In genomic region chr16:68253721-68254120, GRCh38 we compare ENCODE assay signal across 22 cellular contexts. TPM values are rescaled to one million over a fixed set of nuclear protein-coding genes. Genes with fewer than 3 reads are reported as not detected.
A peak's percentile ranks its signal among the peaks of the same experiment; 100 is the strongest.
DNase-seq lines count a peak whose midpoint lies in the region; ATAC-seq and TF ChIP-seq lines count a peak whose summit lies in the region.
"Had no signal": no experiment of that assay in that cellular context is flagged by ENCODE, and none has a peak within 500 bp of the region (broad histone marks: within the 10 kb centered on the region; RNA-seq: fewer than 3 reads in every experiment).

No MANE protein-coding gene starts in this region.

- TF ChIP-seq EP300 in SK-N-SH (IDR thresholded peaks at IDR 0.05; ENCODE audit: borderline replicate concordance in 1 of 2, low read depth in 1 of 2, low read length in 1 of 2) = no peak

- H3K27me3 Mint-ChIP-seq in activated CD4-positive, alpha-beta memory T cell treated with anti-CD3 and anti-CD28 coated beads for 36 hours = no peaks in the 10 kb centered on the region
- H3K27me3 Mint-ChIP-seq: CD4-positive, alpha-beta T cell had no signal

- no peak for ATAC-seq in heart right ventricle
- no peak for ATAC-seq in left cardiac atrium
- ATAC-seq: K562 had no signal

- H3K23ac ChIP-seq in neuronal stem cell (ENCODE audit: low read depth, low read length, poor library complexity) = no peak overlapping the region

- TF ChIP-seq RAD21 in SK-N-SH (IDR thresholded peaks at IDR 0.05; ENCODE audit: low read length) = no peak

- H2AK5ac ChIP-seq in neuronal stem cell (ENCODE audit: low read depth, low read length) = no peak overlapping the region

- peaks cover 17% of the 10 kb centered on the region for H3F3A ChIP-seq in SK-N-SH (replicated peaks; ENCODE audit: insufficient read depth)

- intact Hi-C loops in heart right ventricle (cut with DNase I) (loop anchor here in 1 of 10 donors (10.0 kb wide), 1 partner anchor 261 kb away; no protein-coding TSS in a partner anchor), left cardiac atrium (cut with DNase I) (no loop called here), OCI-LY7 (cut with micrococcal nuclease; ENCODE audit: unreplicated experiment) (loop anchor here (10.0 kb wide), 1 partner anchor 241 kb away; no protein-coding TSS in a partner anchor)
- intact Hi-C loops in activated CD4-positive, alpha-beta memory T cell treated with anti-CD3 and anti-CD28 coated beads for 36 hours (cut with micrococcal nuclease) = no loop called here

- H2BK15ac ChIP-seq in neuronal stem cell (ENCODE audit: low read length) = no peak overlapping the region

- peaks cover 0 to 99% (median 40%) of the 10 kb centered on the region in 9 donors for H3K36me3 ChIP-seq in heart right ventricle
- H3K36me3 ChIP-seq in BLaER1 = peaks cover 64% of the 10 kb centered on the region
- H3K36me3 ChIP-seq in OCI-LY7 (ENCODE audit: insufficient read depth, low read length) = peaks cover 65% of the 10 kb centered on the region
- peaks cover 17 to 43% of the 10 kb centered on the region in 2 donors for H3K36me3 ChIP-seq in neuronal stem cell (replicated peaks in 1 of 2; ENCODE audit: control insufficient read depth in 2 of 2, insufficient read depth in 2 of 2, low read length in 2 of 2)
- peaks cover 8 to 13% of the 10 kb centered on the region in 2 experiments for H3K36me3 ChIP-seq in SK-N-SH (replicated peaks in 1 of 2; ENCODE audit: control insufficient read depth in 1 of 2, insufficient read depth in 2 of 2, low read length in 1 of 2)

- CTCF ChIA-PET in OCI-LY7 (lab: Charles Lee; ENCODE audit: unreplicated experiment) (no interaction called here), SK-N-SH (lab: Yijun Ruan, JAX) (interaction anchor here (1.0 to 9.0 kb wide), 3 partner anchors 9 to 251 kb away, joined by 4 to 92 read pairs (median 8); partner anchors contain the start of gene SLC7A6)
- CTCF ChIA-PET in activated CD4-positive, alpha-beta memory T cell treated with anti-CD3 and anti-CD28 coated beads for 36 hours (lab: Charles Lee) = interaction anchor here (2.5 kb wide), 1 partner anchor 10 kb away, joined by 12 read pairs; the partner anchor contains the start of gene SLC7A6

- TF ChIP-seq CTCF in heart right ventricle (IDR thresholded peaks at IDR 0.05) (no peak), OCI-LY7 (conservative IDR thresholded peaks at IDR 0.05; ENCODE audit: low read length) (no peak), SK-N-SH (IDR thresholded peaks at IDR 0.05) (no peak)

- no peak overlapping the region for H2BK12ac ChIP-seq in neuronal stem cell (ENCODE audit: low read length)

- H4K8ac ChIP-seq in neuronal stem cell (ENCODE audit: low read depth, low read length) = no peak overlapping the region

- H3K9me3 Mint-ChIP-seq in activated CD4-positive, alpha-beta memory T cell treated with anti-CD3 and anti-CD28 coated beads for 36 hours = no peaks in the 10 kb centered on the region
- H3K9me3 Mint-ChIP-seq: CD4-positive, alpha-beta T cell; HFFc6 had no signal

- no peak overlapping the region for H3K18ac ChIP-seq in neuronal stem cell (ENCODE audit: low read length)

- WGBS in heart right ventricle, 2 donors = 79 to 81% methylated on average over 4 of the region's 4 CpGs
- no CpG with 5 or more reads among the region's 4 CpGs for WGBS in neuronal stem cell (ENCODE audit: extremely low coverage in 2 of 2, insufficient read length in 2 of 2, insufficient replicate concordance in 1 of 2), 2 donors
- WGBS in SK-N-SH (ENCODE audit: low lambda C conversion rate) = 91% methylated on average over 4 of the region's 4 CpGs

- H3K4ac ChIP-seq in neuronal stem cell (ENCODE audit: low read length) = no peak overlapping the region

- no peaks in the 10 kb centered on the region for H3K27me3 ChIP-seq in heart right ventricle
- no peaks in the 10 kb centered on the region for H3K27me3 ChIP-seq in BLaER1
- no peaks in the 10 kb centered on the region for H3K27me3 ChIP-seq in neuronal stem cell (ENCODE audit: control insufficient read depth in 3 of 3, insufficient read depth in 3 of 3, low read depth in 1 of 3, low read length in 3 of 3)
- no peaks in the 10 kb centered on the region for H3K27me3 ChIP-seq in SK-N-SH (ENCODE audit: insufficient read depth)

- no peak overlapping the region for H2AFZ ChIP-seq in OCI-LY7 (ENCODE audit: low read length)
- H2AFZ ChIP-seq in neuronal stem cell (ENCODE audit: low read length) = no peak overlapping the region
- no peak overlapping the region for H2AFZ ChIP-seq in SK-N-SH (ENCODE audit: low read depth)
- H2AFZ ChIP-seq: PC-9 had no signal

- no peak overlapping the region for H3K27ac Mint-ChIP-seq in activated CD4-positive, alpha-beta memory T cell treated with anti-CD3 and anti-CD28 coated beads for 36 hours
- H3K27ac Mint-ChIP-seq: CD4-positive, alpha-beta T cell; HFFc6 had no signal

- peaks cover 16% of the 10 kb centered on the region for H3K36me3 Mint-ChIP-seq in activated CD4-positive, alpha-beta memory T cell treated with anti-CD3 and anti-CD28 coated beads for 36 hours

- H3K9me3 ChIP-seq in heart right ventricle = no peaks in the 10 kb centered on the region
- H3K9me3 ChIP-seq in BLaER1 = no peaks in the 10 kb centered on the region
- no peaks in the 10 kb centered on the region for H3K9me3 ChIP-seq in OCI-LY7 (ENCODE audit: low read length)
- no peaks in the 10 kb centered on the region for H3K9me3 ChIP-seq in neuronal stem cell (replicated peaks in 1 of 2; ENCODE audit: control insufficient read depth in 2 of 2, insufficient read depth in 1 of 2, low read depth in 1 of 2, low read length in 2 of 2)
- H3K9me3 ChIP-seq in SK-N-SH = no peaks in the 10 kb centered on the region
- H3K9me3 ChIP-seq: HAP-1 had no signal

- no peaks in the 10 kb centered on the region for H3K4me1 Mint-ChIP-seq in activated CD4-positive, alpha-beta memory T cell treated with anti-CD3 and anti-CD28 coated beads for 36 hours (ENCODE audit: low read depth)

- H3K9ac ChIP-seq in BLaER1 = no peak overlapping the region
- peak overlapping the region; percentile 9 for H3K9ac ChIP-seq in neuronal stem cell (ENCODE audit: low read depth, low read length, poor library complexity)
- no peak overlapping the region for H3K9ac ChIP-seq in SK-N-SH

- peak overlapping the region in 9 of 10 donors; percentile 67 to 95 (median 87) for H3K27ac ChIP-seq in heart right ventricle
- peak overlapping the region; percentile 99 for H3K27ac ChIP-seq in BLaER1
- H3K27ac ChIP-seq in OCI-LY7 (ENCODE audit: low read depth, low read length, poor library complexity, severe bottlenecking) = peak overlapping the region; percentile 91
- H3K27ac ChIP-seq in neuronal stem cell (replicated peaks; ENCODE audit: low read length) = no peak overlapping the region
- no peak overlapping the region for H3K27ac ChIP-seq in SK-N-SH (ENCODE audit: low read depth in 2 of 2, low read length in 1 of 2)
- H3K27ac ChIP-seq: PC-9 had no signal

- H4K20me1 ChIP-seq in BLaER1 = no peaks in the 10 kb centered on the region
- H4K20me1 ChIP-seq in OCI-LY7 (ENCODE audit: insufficient read depth, low read length) = no peaks in the 10 kb centered on the region
- no peaks in the 10 kb centered on the region for H4K20me1 ChIP-seq in SK-N-SH (ENCODE audit: insufficient read depth)

- H3K4me3 Mint-ChIP-seq in activated CD4-positive, alpha-beta memory T cell treated with anti-CD3 and anti-CD28 coated beads for 36 hours = no peak overlapping the region
- H3K4me3 Mint-ChIP-seq: CD4-positive, alpha-beta T cell; HFFc6 had no signal

- H3K14ac ChIP-seq in neuronal stem cell (ENCODE audit: low read length) = no peak overlapping the region

- peaks cover 13 to 89% (median 54%) of the 10 kb centered on the region in 9 donors for H3K4me1 ChIP-seq in heart right ventricle
- peaks cover 98% of the 10 kb centered on the region for H3K4me1 ChIP-seq in BLaER1
- peaks cover 72% of the 10 kb centered on the region for H3K4me1 ChIP-seq in OCI-LY7 (ENCODE audit: insufficient read depth, low read length, poor library complexity, severe bottlenecking)
- peaks cover 5 to 10% of the 10 kb centered on the region in 2 donors for H3K4me1 ChIP-seq in neuronal stem cell (ENCODE audit: control insufficient read depth in 2 of 2, insufficient read depth in 1 of 2, low read depth in 1 of 2, low read length in 2 of 2)
- H3K4me1 ChIP-seq in SK-N-SH (ENCODE audit: control insufficient read depth in 1 of 2, insufficient read depth in 2 of 2, low read depth in 1 of 2, low read length in 1 of 2) = peaks cover 0 to 6% of the 10 kb centered on the region in 2 experiments; a peak in 2 of 4 replicates
- H3K4me1 ChIP-seq: HAP-1 had no signal

- H3K9me2 ChIP-seq in OCI-LY7 (ENCODE audit: insufficient read depth, low read length) (no peaks in the 10 kb centered on the region), SK-N-SH (no peaks in the 10 kb centered on the region)

- no peak for DNase-seq in heart right ventricle
- no peak for DNase-seq in left cardiac atrium
- no peak for DNase-seq in OCI-LY7 (ENCODE audit: low spot score)
- no peak for DNase-seq in neuronal stem cell (ENCODE audit: low spot score)
- no peak for DNase-seq in activated CD4-positive, alpha-beta memory T cell treated with anti-CD3 and anti-CD28 coated beads for 36 hours
- DNase-seq in SK-N-SH = no peak
- no peak for DNase-seq in activated T-cell treated with anti-CD3 and anti-CD28 coated beads for 4 hours
- DNase-seq: CD4-positive, alpha-beta T cell; GOT3; HFFc6; NCI-H1105 treated with DMSO at 0.1 percent for 48 hours; NCI-H2029; NCI-H446; NCI-H524 treated with DMSO at 0.1 percent for 48 hours; NCI-H774; PC-9; SHP77 had no signal

- H3K4me3 ChIP-seq in heart right ventricle = no peak overlapping the region
- no peak overlapping the region for H3K4me3 ChIP-seq in BLaER1
- no peak overlapping the region for H3K4me3 ChIP-seq in OCI-LY7 (ENCODE audit: low read depth, low read length, poor library complexity, severe bottlenecking)
- no peak overlapping the region for H3K4me3 ChIP-seq in neuronal stem cell (ENCODE audit: low read length in 2 of 2)
- H3K4me3 ChIP-seq in SK-N-SH (ENCODE audit: low read depth in 2 of 2, low read length in 1 of 2) = no peak overlapping the region
- H3K4me3 ChIP-seq: HAP-1, K562, PC-9 had no signal

- H3K4me2 ChIP-seq in BLaER1 (peak overlapping the region; percentile 74), OCI-LY7 (ENCODE audit: low read length) (no peak overlapping the region), neuronal stem cell (ENCODE audit: insufficient read depth, low read length, poor library complexity, severe bottlenecking) (no peak overlapping the region), SK-N-SH (no peak overlapping the region)
- H3K4me2 ChIP-seq: PC-9 had no signal

- H3K79me1 ChIP-seq in neuronal stem cell (ENCODE audit: low read depth, low read length) = no peaks in the 10 kb centered on the region

- H3K79me2 ChIP-seq in OCI-LY7 (ENCODE audit: insufficient read depth, low read depth, low read length) (peaks cover 3% of the 10 kb centered on the region; the same call in 1 of the 2 replicates), SK-N-SH (ENCODE audit: insufficient read depth) (no peaks in the 10 kb centered on the region; the same call in 1 of the 2 replicates)

- H2BK5ac ChIP-seq in neuronal stem cell (ENCODE audit: low read length) = no peak overlapping the region

- POLR2A ChIA-PET in OCI-LY7 (lab: Charles Lee) (interaction anchor here (1.6 kb wide), 1 partner anchor 30 kb away, joined by 5 read pairs; no protein-coding TSS in a partner anchor), SK-N-SH (lab: Yijun Ruan, JAX) (no interaction called here)
- POLR2A ChIA-PET in activated CD4-positive, alpha-beta memory T cell treated with anti-CD3 and anti-CD28 coated beads for 36 hours (lab: Charles Lee) = no interaction called here

- H4K91ac ChIP-seq in neuronal stem cell (ENCODE audit: low read depth, low read length, poor library complexity) = no peak overlapping the region

- no TSS peak for BruUV-seq in OCI-LY7 (replicated peaks; lab: Mats Ljungman, UMichigan)

- no peak overlapping the region for H2BK120ac ChIP-seq in neuronal stem cell (ENCODE audit: low read depth, low read length)

RNA-seq across cellular contexts. Expression of gene PLA2G15, which starts 8.5 kb away (rescaled TPM):
- total RNA-seq in heart right ventricle (10 to 100 TPM; 31.0 to 62.1 (median 44.0) TPM), left cardiac atrium (10 to 100 TPM; 20.5 to 27.4 TPM), OCI-LY7 (2022) (27.5 and 36.8 TPM in 2 replicates)
- polyA plus RNA-seq in heart right ventricle (10 to 100 TPM; 33.1 to 33.7 TPM), SK-N-SH (2012; rRNA removed) (22.0 and 23.9 TPM in 2 replicates)
- 38.9 and 46.2 TPM in 2 replicates for total RNA-seq in OCI-LY7 (2014; rRNA removed; shearing (Covaris generic))
- 5.4 TPM for polyA plus RNA-seq in neuronal stem cell (2013, experiment 1 of 2)
- 5.7 TPM for polyA plus RNA-seq in neuronal stem cell (2013, experiment 2 of 2)
- 1 to 10 TPM; 8.0 to 8.7 TPM for total RNA-seq in activated CD4-positive, alpha-beta memory T cell treated with anti-CD3 and anti-CD28 coated beads for 36 hours
- polyA plus RNA-seq in SK-N-SH (2012; cell fraction: cytosol; rRNA removed) = 9.9 and 15.9 TPM in 2 replicates
- 26.9 and 27.4 TPM in 2 replicates for polyA plus RNA-seq in SK-N-SH (2012; cell fraction: nucleus; rRNA removed)

RNA-seq across cellular contexts. Expression of gene SLC7A6, which starts 10.6 kb away (rescaled TPM):
- 10 to 100 TPM; 28.4 to 59.2 (median 42.4) TPM for total RNA-seq in heart right ventricle
- polyA plus RNA-seq in heart right ventricle = 10 to 100 TPM; 22.6 to 85.6 TPM
- total RNA-seq in left cardiac atrium = 10 to 100 TPM; 33.0 to 51.6 TPM
- 50.9 and 53.1 TPM in 2 replicates for total RNA-seq in OCI-LY7 (2014; rRNA removed; shearing (Covaris generic))
- 79.5 and 98.8 TPM in 2 replicates for total RNA-seq in OCI-LY7 (2022)
- 9.0 TPM for polyA plus RNA-seq in neuronal stem cell (2013, experiment 1 of 2)
- polyA plus RNA-seq in neuronal stem cell (2013, experiment 2 of 2) = 8.7 TPM
- total RNA-seq in activated CD4-positive, alpha-beta memory T cell treated with anti-CD3 and anti-CD28 coated beads for 36 hours = 10 to 100 TPM; 62.8 to 63.8 TPM
- polyA plus RNA-seq in SK-N-SH (2012; rRNA removed) = 19.0 and 37.3 TPM in 2 replicates
- 12.8 and 13.7 TPM in 2 replicates for polyA plus RNA-seq in SK-N-SH (2012; cell fraction: cytosol; rRNA removed)
- 71.5 and 122 TPM in 2 replicates for polyA plus RNA-seq in SK-N-SH (2012; cell fraction: nucleus; rRNA removed)

RNA-seq across cellular contexts. Expression of gene ESRP2, which starts 17.8 kb away (rescaled TPM):
- total RNA-seq in heart right ventricle = 1 to 10 TPM in 1 of 10 donors, under 1 TPM in 9; 0.07 to 1.0 (median 0.44) TPM
- under 1 TPM; 0.25 to 0.66 TPM for polyA plus RNA-seq in heart right ventricle
- under 1 TPM; 0.32 to 0.42 TPM for total RNA-seq in left cardiac atrium
- total RNA-seq in OCI-LY7 (2014; rRNA removed; shearing (Covaris generic)) = 0.08 TPM in 1 of 2 replicates, not detected in the other
- total RNA-seq in OCI-LY7 (2022) = not detected in 2 replicates
- 0.15 TPM for polyA plus RNA-seq in neuronal stem cell (2013, experiment 1 of 2)
- polyA plus RNA-seq in neuronal stem cell (2013, experiment 2 of 2) = 0.12 TPM
- total RNA-seq in activated CD4-positive, alpha-beta memory T cell treated with anti-CD3 and anti-CD28 coated beads for 36 hours = under 1 TPM; 0.27 to 0.59 TPM
- polyA plus RNA-seq in SK-N-SH (2012; rRNA removed) = 0.07 and 0.39 TPM in 2 replicates
- polyA plus RNA-seq in SK-N-SH (2012; cell fraction: cytosol; rRNA removed) = 0.03 TPM in 2 replicates
- 0.46 and 0.50 TPM in 2 replicates for polyA plus RNA-seq in SK-N-SH (2012; cell fraction: nucleus; rRNA removed)
- total RNA-seq: CD4-positive, alpha-beta T cell; LHCN-M2; SK-MEL-5 had no signal

RNA-seq across cellular contexts. Expression of gene SLC7A6OS, which starts 57.0 kb away (rescaled TPM):
- total RNA-seq in heart right ventricle = 10 to 100 TPM in 9 of 10 donors, 1 to 10 TPM in 1; 9.9 to 14.4 (median 12.8) TPM
- 1 to 10 TPM; 7.3 to 9.6 TPM for polyA plus RNA-seq in heart right ventricle
- 10 to 100 TPM; 10.2 to 10.7 TPM for total RNA-seq in left cardiac atrium
- 28.6 and 35.2 TPM in 2 replicates for total RNA-seq in OCI-LY7 (2014; rRNA removed; shearing (Covaris generic))
- 33.4 and 35.8 TPM in 2 replicates for total RNA-seq in OCI-LY7 (2022)
- 11.8 TPM for polyA plus RNA-seq in neuronal stem cell (2013, experiment 1 of 2)
- polyA plus RNA-seq in neuronal stem cell (2013, experiment 2 of 2) = 12.4 TPM
- 10 to 100 TPM; 20.6 to 22.2 TPM for total RNA-seq in activated CD4-positive, alpha-beta memory T cell treated with anti-CD3 and anti-CD28 coated beads for 36 hours
- 6.6 and 9.6 TPM in 2 replicates for polyA plus RNA-seq in SK-N-SH (2012; rRNA removed)
- polyA plus RNA-seq in SK-N-SH (2012; cell fraction: cytosol; rRNA removed) = 5.9 and 6.7 TPM in 2 replicates
- 19.1 and 28.4 TPM in 2 replicates for polyA plus RNA-seq in SK-N-SH (2012; cell fraction: nucleus; rRNA removed)

RNA-seq across cellular contexts. Expression of gene PRMT7, which starts 57.1 kb away (rescaled TPM):
- total RNA-seq in heart right ventricle (10 to 100 TPM; 22.0 to 39.2 (median 30.7) TPM), left cardiac atrium (10 to 100 TPM; 24.3 to 24.9 TPM), OCI-LY7 (2022) (80.4 and 85.5 TPM in 2 replicates)
- polyA plus RNA-seq in heart right ventricle (10 to 100 TPM; 18.1 to 57.8 TPM), SK-N-SH (2012; rRNA removed) (46.0 and 66.8 TPM in 2 replicates)
- 75.3 and 85.1 TPM in 2 replicates for total RNA-seq in OCI-LY7 (2014; rRNA removed; shearing (Covaris generic))
- 29.2 TPM for polyA plus RNA-seq in neuronal stem cell (2013, experiment 1 of 2)
- polyA plus RNA-seq in neuronal stem cell (2013, experiment 2 of 2) = 27.7 TPM
- 10 to 100 TPM; 60.4 to 62.8 TPM for total RNA-seq in activated CD4-positive, alpha-beta memory T cell treated with anti-CD3 and anti-CD28 coated beads for 36 hours
- 20.7 and 29.1 TPM in 2 replicates for polyA plus RNA-seq in SK-N-SH (2012; cell fraction: cytosol; rRNA removed)
- 317 and 350 TPM in 2 replicates for polyA plus RNA-seq in SK-N-SH (2012; cell fraction: nucleus; rRNA removed)

Comparison
In these comparisons a context has a peak if more than half of its experiments do, and no peak if none do; other contexts are left out.
1. H3K27ac ChIP-seq: peak in heart right ventricle (9 of 10), BLaER1 (single experiment) and OCI-LY7 (single experiment); none in neuronal stem cell (single experiment) and SK-N-SH (0 of 2).